Comparison of ENCODE assay signal across 24 cellular contexts in the genomic region with DNA sequence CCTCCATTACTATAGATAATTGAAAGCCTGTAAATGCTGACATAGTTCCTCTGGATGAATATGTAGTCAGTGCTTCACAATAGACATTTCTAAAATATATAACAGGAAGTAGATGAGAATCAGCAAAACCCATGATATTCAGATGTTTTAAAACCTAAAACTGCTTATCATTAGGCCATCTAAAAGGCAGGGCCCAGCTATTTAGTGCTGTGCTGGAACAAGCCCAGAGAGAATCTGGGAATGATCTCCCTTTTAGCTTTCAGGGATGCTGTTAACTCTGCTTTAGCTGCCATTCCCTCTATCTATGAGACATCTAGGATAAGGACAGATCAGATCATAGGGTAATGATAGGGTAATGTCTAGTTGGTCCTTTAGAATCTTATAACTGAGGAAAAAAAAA.
"Had no signal": no experiment of that assay in that cellular context is flagged by ENCODE, and none has a peak within 500 bp of the region (broad histone marks: within the 10 kb centered on the region; RNA-seq: fewer than 3 reads in every experiment).

No MANE protein-coding gene starts in this region.

- H3K4me3 Mint-ChIP-seq: dendritic cell treated with granulocyte-macrophage colony-stimulating factor and Interleukin-4, amounts not matched to agents 40 ng/mL and 50 ng/mL, for 4 days; effector memory CD8-positive, alpha-beta T cell had no signal

- H3K27me3 ChIP-seq: colonic mucosa, dorsolateral prefrontal cortex, esophagus muscularis mucosa, esophagus squamous epithelium, foreskin keratinocyte, gastrocnemius medialis, gastroesophageal sphincter, heart left ventricle, heart right ventricle, hepatocyte had no signal

- H3K27ac ChIP-seq: colonic mucosa, coronary artery, epithelial cell of prostate, esophagus squamous epithelium, foreskin keratinocyte, gastrocnemius medialis, gastroesophageal sphincter, heart left ventricle, heart right ventricle, hepatocyte had no signal

- H3K9me3 ChIP-seq: colonic mucosa, esophagus muscularis mucosa, esophagus squamous epithelium, gastrocnemius medialis, gastroesophageal sphincter, heart left ventricle, heart right ventricle had no signal

- ATAC-seq: effector memory CD8-positive, alpha-beta T cell; esophagus mucosa; foreskin keratinocyte; gastrocnemius medialis; gastroesophageal sphincter; heart left ventricle had no signal

- H3K27me3 Mint-ChIP-seq: dendritic cell treated with granulocyte-macrophage colony-stimulating factor and Interleukin-4, amounts not matched to agents 40 ng/mL and 50 ng/mL, for 4 days; effector memory CD8-positive, alpha-beta T cell had no signal

- H3K9me3 Mint-ChIP-seq: dendritic cell treated with granulocyte-macrophage colony-stimulating factor and Interleukin-4, amounts not matched to agents 40 ng/mL and 50 ng/mL, for 4 days; effector memory CD8-positive, alpha-beta T cell had no signal

- DNase-seq: colonic mucosa; cortex of kidney; dermis blood vessel endothelial cell; dorsolateral prefrontal cortex; effector CD4-positive, alpha-beta T cell; effector CD8-positive, alpha-beta T cell; effector memory CD4-positive, alpha-beta T cell; effector memory CD8-positive, alpha-beta T cell; erythroblast; esophagus squamous epithelium; foreskin fibroblast; foreskin keratinocyte; foreskin melanocyte; gastrocnemius medialis; glutamatergic neuron; heart left ventricle; heart right ventricle had no signal

- H3K4me1 ChIP-seq: colonic mucosa, esophagus squamous epithelium, foreskin keratinocyte, gastrocnemius medialis, gastroesophageal sphincter, heart left ventricle had no signal

- H3K4me3 ChIP-seq: colonic mucosa, coronary artery, dorsolateral prefrontal cortex, esophagus muscularis mucosa, esophagus squamous epithelium, gastrocnemius medialis, gastroesophageal sphincter, heart left ventricle, heart right ventricle, hepatocyte had no signal

- H3K27ac Mint-ChIP-seq: dendritic cell treated with granulocyte-macrophage colony-stimulating factor and Interleukin-4, amounts not matched to agents 40 ng/mL and 50 ng/mL, for 4 days had no signal
